3 cellular contexts compared by ENCODE assay signal in genomic region chr22:24450600-24450999, GRCh38.
TF ChIP-seq lines count a peak whose summit lies in the region.

No MANE protein-coding gene starts in this region.

TF ChIP-seq in liver, 16 proteins besides CTCF, POLR2A, EP300 and RAD21:
- TF ChIP-seq REST (IDR thresholded peaks at IDR 0.05) (no peak), NR2F2 (IDR thresholded peaks at IDR 0.05) (peak; percentile 39)

TF ChIP-seq in HepG2, 621 proteins besides CTCF, POLR2A, EP300 and RAD21:
- no peak for TF ChIP-seq SETDB1 (CRISPR knock-in tag; IDR thresholded peaks at IDR 0.05; ENCODE audit: borderline replicate concordance)
- no peak for TF ChIP-seq ZNF362 (CRISPR knock-in tag; IDR thresholded peaks at IDR 0.05; ENCODE audit: borderline replicate concordance)
- TF ChIP-seq, protein P1, sequence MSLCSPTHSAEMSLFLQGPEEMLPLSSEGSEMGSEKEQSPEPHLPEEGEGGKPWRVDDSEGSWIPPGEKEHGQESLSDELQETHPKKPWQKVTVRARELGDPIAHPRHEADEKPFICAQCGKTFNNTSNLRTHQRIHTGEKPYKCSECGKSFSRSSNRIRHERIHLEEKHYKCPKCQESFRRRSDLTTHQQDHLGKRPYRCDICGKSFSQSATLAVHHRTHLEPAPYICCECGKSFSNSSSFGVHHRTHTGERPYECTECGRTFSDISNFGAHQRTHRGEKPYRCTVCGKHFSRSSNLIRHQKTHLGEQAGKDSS (CRISPR knock-in tag; IDR thresholded peaks at IDR 0.05; ENCODE audit: borderline replicate concordance, low read depth) = no peak
- TF ChIP-seq ZNF564 (CRISPR knock-in tag; IDR thresholded peaks at IDR 0.05) = no peak

TF ChIP-seq in SK-N-SH, 30 proteins besides CTCF, POLR2A, EP300 and RAD21:
- TF ChIP-seq GABPA (IDR thresholded peaks at IDR 0.05; ENCODE audit: low read depth) = no peak
- TF ChIP-seq CHD2 (IDR thresholded peaks at IDR 0.05; ENCODE audit: low read length, partially characterized antibody) = peak; percentile 91
- TF ChIP-seq MXI1 (IDR thresholded peaks at IDR 0.05; ENCODE audit: low read depth, low read length) = peak; percentile 71
- TF ChIP-seq GATA2 (CRISPR knock-in tag; IDR thresholded peaks at IDR 0.05) = peak; percentile 70
- TF ChIP-seq RCOR1 (IDR thresholded peaks at IDR 0.05; ENCODE audit: low read length) = peak; percentile 93
- TF ChIP-seq, protein P2, sequence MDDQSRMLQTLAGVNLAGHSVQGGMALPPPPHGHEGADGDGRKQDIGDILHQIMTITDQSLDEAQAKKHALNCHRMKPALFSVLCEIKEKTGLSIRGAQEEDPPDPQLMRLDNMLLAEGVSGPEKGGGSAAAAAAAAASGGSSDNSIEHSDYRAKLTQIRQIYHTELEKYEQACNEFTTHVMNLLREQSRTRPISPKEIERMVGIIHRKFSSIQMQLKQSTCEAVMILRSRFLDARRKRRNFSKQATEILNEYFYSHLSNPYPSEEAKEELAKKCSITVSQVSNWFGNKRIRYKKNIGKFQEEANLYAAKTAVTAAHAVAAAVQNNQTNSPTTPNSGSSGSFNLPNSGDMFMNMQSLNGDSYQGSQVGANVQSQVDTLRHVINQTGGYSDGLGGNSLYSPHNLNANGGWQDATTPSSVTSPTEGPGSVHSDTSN (IDR thresholded peaks at IDR 0.05) = no peak
- peak; percentile 10; the same call in 1 of the 2 replicates for TF ChIP-seq SMC3 (IDR thresholded peaks at IDR 0.05; ENCODE audit: low read depth, low read length)
- TF ChIP-seq FOXJ3 (CRISPR knock-in tag; IDR thresholded peaks at IDR 0.05) = peak; percentile 90
- peak; percentile 64; the same call in 1 of the 2 replicates for TF ChIP-seq TCF12 (IDR thresholded peaks at IDR 0.05)
